2 cellular contexts compared by ENCODE assay signal in the genomic region with DNA sequence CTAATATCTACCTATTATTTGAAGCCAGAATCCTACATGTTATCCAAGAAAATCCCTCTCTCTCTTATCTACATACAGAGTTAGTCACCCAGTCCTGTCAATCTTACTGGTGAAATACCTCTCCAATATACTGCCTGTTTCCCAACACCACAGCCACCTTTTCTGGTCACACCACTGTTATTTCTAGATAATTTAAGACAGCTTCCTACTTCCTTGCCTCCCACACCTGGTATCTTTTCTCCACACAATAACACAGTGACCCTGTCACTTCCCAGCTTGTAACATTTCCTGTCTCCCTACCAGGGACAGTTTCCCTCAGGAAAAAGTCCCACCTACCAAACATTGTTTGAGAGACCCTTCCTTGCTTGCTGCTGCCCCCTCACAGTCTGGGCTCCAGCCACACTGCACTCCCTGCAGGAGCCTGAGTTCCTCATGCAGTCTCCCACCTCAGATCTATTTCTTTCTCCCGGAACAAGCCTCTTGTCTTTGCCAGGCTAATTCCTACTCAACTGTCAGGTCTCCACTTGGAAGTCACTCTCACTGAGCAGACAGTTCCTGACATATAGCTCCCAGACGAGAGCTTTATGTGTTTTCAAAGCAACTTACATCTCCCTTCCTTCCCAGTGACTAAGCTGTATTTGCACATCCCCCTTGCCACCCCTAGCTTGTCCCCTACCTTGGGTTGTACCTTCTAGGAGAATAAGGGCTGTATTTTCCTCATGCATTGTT.
TF ChIP-seq lines count a peak whose summit lies in the region.

No MANE protein-coding gene starts in this region.

TF ChIP-seq in GM23338, 12 proteins besides CTCF, POLR2A, EP300 and RAD21 (continues in another document):
- TF ChIP-seq ZNF462 (CRISPR knock-in tag; IDR thresholded peaks at IDR 0.05) (no peak), STAT1 (IDR thresholded peaks at IDR 0.05; ENCODE audit: unreplicated experiment) (no peak), ZNF331 (CRISPR knock-in tag; IDR thresholded peaks at IDR 0.05; ENCODE audit: low read depth) (no peak), EZH2 (IDR thresholded peaks at IDR 0.05; ENCODE audit: low read depth, unreplicated experiment) (no peak), POLR2AphosphoS5 (IDR thresholded peaks at IDR 0.05; ENCODE audit: low read depth) (no peak), ZNF114 (CRISPR knock-in tag; IDR thresholded peaks at IDR 0.05) (no peak), REST (IDR thresholded peaks at IDR 0.05; ENCODE audit: unreplicated experiment) (no peak)
- TF ChIP-seq, protein P1, sequence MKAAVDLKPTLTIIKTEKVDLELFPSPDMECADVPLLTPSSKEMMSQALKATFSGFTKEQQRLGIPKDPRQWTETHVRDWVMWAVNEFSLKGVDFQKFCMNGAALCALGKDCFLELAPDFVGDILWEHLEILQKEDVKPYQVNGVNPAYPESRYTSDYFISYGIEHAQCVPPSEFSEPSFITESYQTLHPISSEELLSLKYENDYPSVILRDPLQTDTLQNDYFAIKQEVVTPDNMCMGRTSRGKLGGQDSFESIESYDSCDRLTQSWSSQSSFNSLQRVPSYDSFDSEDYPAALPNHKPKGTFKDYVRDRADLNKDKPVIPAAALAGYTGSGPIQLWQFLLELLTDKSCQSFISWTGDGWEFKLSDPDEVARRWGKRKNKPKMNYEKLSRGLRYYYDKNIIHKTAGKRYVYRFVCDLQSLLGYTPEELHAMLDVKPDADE (IDR thresholded peaks at IDR 0.05): no peak

TF ChIP-seq in WTC11, 78 proteins besides CTCF, POLR2A, EP300 and RAD21 (continued from another document):
- TF ChIP-seq ERG (CRISPR knock-in tag; IDR thresholded peaks at IDR 0.05) (no peak), USF1 (CRISPR knock-in tag; IDR thresholded peaks at IDR 0.05) (no peak), ZNF219 (CRISPR knock-in tag; IDR thresholded peaks at IDR 0.05; ENCODE audit: borderline replicate concordance) (no peak), SMAD3 (CRISPR knock-in tag; IDR thresholded peaks at IDR 0.05; ENCODE audit: borderline replicate concordance) (no peak), ZNF671 (CRISPR knock-in tag; IDR thresholded peaks at IDR 0.05) (no peak), ZNF532 (CRISPR knock-in tag; IDR thresholded peaks at IDR 0.05; ENCODE audit: borderline replicate concordance) (no peak), ATF1 (CRISPR knock-in tag; IDR thresholded peaks at IDR 0.05) (no peak)
- TF ChIP-seq, protein P2, sequence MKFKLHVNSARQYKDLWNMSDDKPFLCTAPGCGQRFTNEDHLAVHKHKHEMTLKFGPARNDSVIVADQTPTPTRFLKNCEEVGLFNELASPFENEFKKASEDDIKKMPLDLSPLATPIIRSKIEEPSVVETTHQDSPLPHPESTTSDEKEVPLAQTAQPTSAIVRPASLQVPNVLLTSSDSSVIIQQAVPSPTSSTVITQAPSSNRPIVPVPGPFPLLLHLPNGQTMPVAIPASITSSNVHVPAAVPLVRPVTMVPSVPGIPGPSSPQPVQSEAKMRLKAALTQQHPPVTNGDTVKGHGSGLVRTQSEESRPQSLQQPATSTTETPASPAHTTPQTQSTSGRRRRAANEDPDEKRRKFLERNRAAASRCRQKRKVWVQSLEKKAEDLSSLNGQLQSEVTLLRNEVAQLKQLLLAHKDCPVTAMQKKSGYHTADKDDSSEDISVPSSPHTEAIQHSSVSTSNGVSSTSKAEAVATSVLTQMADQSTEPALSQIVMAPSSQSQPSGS (CRISPR knock-in tag; IDR thresholded peaks at IDR 0.05; ENCODE audit: borderline replicate concordance, low read depth): no peak
TF ChIP-seq in WTC11: peak in this region for 0.
